1 cellular context compared by ENCODE assay signal in the genomic region with DNA sequence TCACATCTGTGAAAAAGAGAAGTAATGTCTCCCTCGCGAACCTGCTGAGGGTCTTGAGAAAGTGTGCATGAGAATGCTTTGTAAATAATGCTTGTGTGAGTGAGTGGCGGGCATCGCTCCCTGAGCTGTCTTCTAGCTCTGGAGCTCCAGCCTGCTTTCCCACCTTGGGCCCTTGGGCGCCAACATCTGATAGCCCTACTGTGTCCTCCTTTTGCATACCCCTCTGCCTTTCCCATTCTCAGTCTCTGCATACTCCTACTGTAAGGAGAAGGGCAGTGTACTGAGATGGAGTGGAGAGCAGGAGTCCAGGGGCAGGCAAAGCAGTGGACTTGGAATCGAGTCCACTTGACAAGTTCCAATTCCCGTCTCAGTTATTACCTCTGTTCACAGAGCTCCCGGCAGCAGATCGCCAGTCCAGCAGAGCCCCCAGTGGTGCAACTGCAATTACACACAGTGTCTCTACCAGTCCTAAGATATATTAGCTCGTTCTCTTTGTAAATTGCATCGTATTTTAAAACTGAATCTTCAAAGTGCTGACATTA.
A peak's percentile ranks its signal among the peaks of the same experiment; 100 is the strongest.
TF ChIP-seq lines count a peak whose summit lies in the region.

No MANE protein-coding gene starts in this region.

TF ChIP-seq in HepG2, 621 proteins besides CTCF, POLR2A, EP300 and RAD21:
- TF ChIP-seq FLYWCH1 (CRISPR knock-in tag; IDR thresholded peaks at IDR 0.05) (no peak), RNF2 (conservative IDR thresholded peaks at IDR 0.05; ENCODE audit: low read depth) (no peak), STAG1 (CRISPR knock-in tag; IDR thresholded peaks at IDR 0.05) (peak; percentile 37; the same call in 1 of the 2 replicates)
